ENCODE assay signal across 14 cellular contexts in the genomic region with DNA sequence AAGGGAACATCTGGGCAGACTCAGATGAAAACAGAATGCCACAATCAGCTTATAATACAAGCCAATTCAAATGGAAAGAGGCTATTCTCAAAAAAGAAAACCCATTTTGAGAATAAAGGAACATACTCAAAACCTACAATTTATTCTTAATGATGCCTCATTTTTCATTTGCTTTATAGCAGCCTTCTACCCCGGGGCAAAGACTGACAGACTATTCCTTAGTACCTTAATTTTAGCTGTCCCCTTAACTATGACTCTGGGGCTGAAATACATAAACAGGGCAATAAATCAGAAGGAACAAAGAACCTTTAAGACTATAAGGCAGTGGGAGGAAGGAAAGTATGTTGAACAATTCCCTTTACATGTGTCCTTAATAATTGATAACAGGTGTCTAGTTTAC.
A peak's percentile ranks its signal among the peaks of the same experiment; 100 is the strongest.
DNase-seq lines count a peak whose midpoint lies in the region; ATAC-seq and FAIRE-seq lines count a peak whose summit lies in the region.
"Had no signal": no experiment of that assay in that cellular context is flagged by ENCODE, and none has a peak within 500 bp of the region (broad histone marks: within the 10 kb centered on the region; RNA-seq: fewer than 3 reads in every experiment).

No MANE protein-coding gene starts in this region.

- no peaks in the 10 kb centered on the region for H3K9me3 ChIP-seq in HAP-1
- H3K9me3 ChIP-seq: A549 had no signal

- H3K4me1 ChIP-seq in HAP-1 = peaks cover 14% of the 10 kb centered on the region
- H3K4me1 ChIP-seq: A549, BLaER1 had no signal

- peak; percentile 79 to 97 for DNase-seq in HAP-1 (ENCODE audit: low spot score in 2 of 2)
- peak; percentile 71 for DNase-seq in NCI-H1436 (lab: John Stamatoyannopoulos, UW)
- peak; percentile 87 for DNase-seq in NCI-H2227 (lab: John Stamatoyannopoulos, UW; ENCODE audit: unreplicated experiment)
- DNase-seq in NCI-H526 (lab: John Stamatoyannopoulos, UW) = no peak
- DNase-seq: DMS79, KBM-7, NCI-H1694, NCI-H2171 treated with DMSO at 0.1 percent for 48 hours had no signal

- FAIRE-seq in endometrium (lab: Jason Lieb, UNC) = peak; percentile 78
- FAIRE-seq: H54 had no signal

- ATAC-seq in GM18867 (IDR thresholded peaks at IDR 0.05; ENCODE audit: unreplicated experiment) = no peak
- ATAC-seq in GM18517 (IDR thresholded peaks at IDR 0.05; ENCODE audit: unreplicated experiment) = no peak
- ATAC-seq: A549 had no signal

- no peak overlapping the region for H3K4me3 ChIP-seq in HAP-1
- H3K4me3 ChIP-seq: A549, BLaER1 had no signal

- in situ Hi-C loops in HAP-1 (cut with MboI; ENCODE audit: low sequenced_read_pairs) = no loop called here

- H3K27me3 ChIP-seq in HAP-1 (ENCODE audit: low read depth) = no peaks in the 10 kb centered on the region
- H3K27me3 ChIP-seq: BLaER1 had no signal

- no peaks in the 10 kb centered on the region for H3K36me3 ChIP-seq in HAP-1 (replicated peaks)
- H3K36me3 ChIP-seq: BLaER1 had no signal

Comparison
In these comparisons a context has a peak if more than half of its experiments do, and no peak if none do; other contexts are left out.
1. DNase-seq: peak in HAP-1 (2 of 2), NCI-H1436 (single experiment) and NCI-H2227 (single experiment); none in NCI-H526 (0 of 2).